8 cellular contexts compared by ENCODE assay signal in the genomic region with DNA sequence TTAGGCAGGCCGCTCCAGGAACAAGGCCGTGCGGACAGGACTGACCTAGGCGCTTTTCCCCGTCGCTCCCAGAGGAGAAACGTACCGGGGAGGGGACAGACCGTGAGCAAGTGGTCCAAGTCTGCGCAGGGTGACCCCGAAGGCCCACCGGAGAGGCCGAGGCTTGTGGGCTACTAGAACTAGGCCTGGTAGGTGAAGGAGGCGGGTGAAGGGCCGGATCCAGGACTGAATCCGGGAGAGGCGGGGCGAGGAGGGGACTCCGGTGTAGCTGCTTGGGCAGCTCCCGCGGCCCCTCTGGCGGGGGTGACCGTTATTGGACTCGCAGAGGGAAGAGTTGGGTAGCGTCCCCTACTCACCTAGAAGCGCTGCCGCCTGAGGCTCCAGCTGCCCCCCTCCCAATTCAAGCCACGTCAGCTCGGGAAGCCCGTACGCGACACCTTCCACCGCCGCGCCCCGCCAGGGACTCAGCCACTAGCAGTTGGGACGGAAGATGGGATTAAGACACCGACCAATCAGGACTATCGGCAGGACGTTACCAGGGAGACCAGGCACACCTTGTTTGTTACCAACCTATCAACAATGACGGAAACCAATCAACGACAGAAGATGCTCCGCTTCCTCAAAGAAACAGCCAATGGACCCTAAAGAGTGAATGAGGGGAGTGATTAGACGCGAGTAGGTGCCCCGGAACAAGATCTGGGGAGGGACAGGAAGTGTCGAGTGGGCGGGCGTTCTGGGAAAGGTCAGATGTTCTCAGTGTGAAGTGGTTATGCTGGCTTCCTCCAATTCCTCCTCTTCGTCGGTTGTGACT.
DNase-seq lines count a peak whose midpoint lies in the region; ATAC-seq, FAIRE-seq and TF ChIP-seq lines count a peak whose summit lies in the region.

A gene with protein sequence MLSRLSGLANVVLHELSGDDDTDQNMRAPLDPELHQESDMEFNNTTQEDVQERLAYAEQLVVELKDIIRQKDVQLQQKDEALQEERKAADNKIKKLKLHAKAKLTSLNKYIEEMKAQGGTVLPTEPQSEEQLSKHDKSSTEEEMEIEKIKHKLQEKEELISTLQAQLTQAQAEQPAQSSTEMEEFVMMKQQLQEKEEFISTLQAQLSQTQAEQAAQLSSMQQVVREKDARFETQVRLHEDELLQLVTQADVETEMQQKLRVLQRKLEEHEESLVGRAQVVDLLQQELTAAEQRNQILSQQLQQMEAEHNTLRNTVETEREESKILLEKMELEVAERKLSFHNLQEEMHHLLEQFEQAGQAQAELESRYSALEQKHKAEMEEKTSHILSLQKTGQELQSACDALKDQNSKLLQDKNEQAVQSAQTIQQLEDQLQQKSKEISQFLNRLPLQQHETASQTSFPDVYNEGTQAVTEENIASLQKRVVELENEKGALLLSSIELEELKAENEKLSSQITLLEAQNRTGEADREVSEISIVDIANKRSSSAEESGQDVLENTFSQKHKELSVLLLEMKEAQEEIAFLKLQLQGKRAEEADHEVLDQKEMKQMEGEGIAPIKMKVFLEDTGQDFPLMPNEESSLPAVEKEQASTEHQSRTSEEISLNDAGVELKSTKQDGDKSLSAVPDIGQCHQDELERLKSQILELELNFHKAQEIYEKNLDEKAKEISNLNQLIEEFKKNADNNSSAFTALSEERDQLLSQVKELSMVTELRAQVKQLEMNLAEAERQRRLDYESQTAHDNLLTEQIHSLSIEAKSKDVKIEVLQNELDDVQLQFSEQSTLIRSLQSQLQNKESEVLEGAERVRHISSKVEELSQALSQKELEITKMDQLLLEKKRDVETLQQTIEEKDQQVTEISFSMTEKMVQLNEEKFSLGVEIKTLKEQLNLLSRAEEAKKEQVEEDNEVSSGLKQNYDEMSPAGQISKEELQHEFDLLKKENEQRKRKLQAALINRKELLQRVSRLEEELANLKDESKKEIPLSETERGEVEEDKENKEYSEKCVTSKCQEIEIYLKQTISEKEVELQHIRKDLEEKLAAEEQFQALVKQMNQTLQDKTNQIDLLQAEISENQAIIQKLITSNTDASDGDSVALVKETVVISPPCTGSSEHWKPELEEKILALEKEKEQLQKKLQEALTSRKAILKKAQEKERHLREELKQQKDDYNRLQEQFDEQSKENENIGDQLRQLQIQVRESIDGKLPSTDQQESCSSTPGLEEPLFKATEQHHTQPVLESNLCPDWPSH (N-terminal part only) (minus strand): TSS at position 466 of the 811 bp plus-strand sequence. CDS start 18,770 bp downstream, outside the sequence.

- FAIRE-seq in islet of Langerhans (lab: Jason Lieb, UNC): peak; percentile 100

- ATAC-seq in GM19035 (IDR thresholded peaks at IDR 0.05; ENCODE audit: unreplicated experiment) (peak; percentile 97), HG03342 (IDR thresholded peaks at IDR 0.05; ENCODE audit: unreplicated experiment) (peak; percentile 95)

- DNase-seq in AG10803 (ENCODE audit: low read depth) (peak; percentile 100), NCI-H345 treated with DMSO at 0.1 percent for 48 hours (lab: John Stamatoyannopoulos, UW; ENCODE audit: unreplicated experiment) (peak; percentile 97), cerebellar cortex (ENCODE audit: low spot score) (peak; percentile 100)
- DNase-seq in activated CD4-positive, CD25-positive, alpha-beta regulatory T cell (lab: John Stamatoyannopoulos, UW): peak; percentile 83 to 93 (median 90)
- DNase-seq in stimulated activated CD4-positive, alpha-beta T cell treated with anti-CD3 and anti-CD28 coated beads, Interleukin-12 subunit alpha, Interleukin-12 subunit beta, amount 100 ng/mL, for 4 hours: peak; percentile 83

- peak within 1 kb of the TSS; percentile 96 for H3K4me3 ChIP-seq in AG10803 (ENCODE audit: low read length)

- no peak for TF ChIP-seq CTCF in AG10803 (conservative IDR thresholded peaks at IDR 0.05; ENCODE audit: low read length)

Comparison
In these comparisons a context has a peak if more than half of its experiments do, and no peak if none do; other contexts are left out.
1. Peak in every context shown above with its lines: DNase-seq, ATAC-seq and H3K4me3 ChIP-seq.